ENCODE assay signal across 17 cellular contexts in the genomic region with DNA sequence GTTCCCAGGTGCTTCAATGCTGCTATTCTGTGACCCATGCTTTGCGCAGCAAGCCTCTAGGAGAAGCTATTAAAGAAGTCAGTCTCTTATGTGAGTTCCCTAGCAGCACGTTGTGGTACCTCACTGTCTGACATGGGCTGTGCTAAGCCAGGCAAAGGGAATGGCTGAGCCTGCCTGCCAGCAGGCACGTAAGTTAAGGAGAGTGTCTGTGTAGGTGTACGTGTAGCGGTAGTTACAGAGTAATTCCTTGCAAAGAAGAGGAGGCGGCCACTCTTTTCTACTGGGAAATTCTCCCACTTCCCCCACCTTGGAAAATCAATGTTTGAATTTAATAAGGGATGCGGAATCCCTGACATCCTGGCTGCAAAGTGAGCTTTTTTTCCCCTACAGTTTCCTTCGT.
DNase-seq lines count a peak whose midpoint lies in the region; TF ChIP-seq lines count a peak whose summit lies in the region.
"Had no signal": no experiment of that assay in that cellular context is flagged by ENCODE, and none has a peak within 500 bp of the region (broad histone marks: within the 10 kb centered on the region; RNA-seq: fewer than 3 reads in every experiment).

No MANE protein-coding gene starts in this region.

- no peak overlapping the region for H3K9ac ChIP-seq in parathyroid adenoma
- H3K9ac ChIP-seq: BLaER1 treated with 17β-estradiol and CSF1 and Interleukin-3, amounts not matched to agents 10 nM and 100 nM had no signal

- no peaks in the 10 kb centered on the region for H3K9me3 ChIP-seq in parathyroid adenoma (ENCODE audit: control insufficient read depth, low read length)
- H3K9me3 ChIP-seq: BLaER1 treated with 17β-estradiol and CSF1 and Interleukin-3, amounts not matched to agents 10 nM and 100 nM; Caco-2 had no signal

- H3K27me3 ChIP-seq in parathyroid adenoma (ENCODE audit: control insufficient read depth, insufficient read depth, low read length): no peaks in the 10 kb centered on the region
- H3K27me3 ChIP-seq: BLaER1 treated with 17β-estradiol and CSF1 and Interleukin-3, amounts not matched to agents 10 nM and 100 nM had no signal

- H3K4me3 ChIP-seq in parathyroid adenoma (ENCODE audit: low read depth, low read length): no peak overlapping the region
- H3K4me3 ChIP-seq: BLaER1 treated with 17β-estradiol and CSF1 and Interleukin-3, amounts not matched to agents 10 nM and 100 nM had no signal

- no peak for TF ChIP-seq CTCF in parathyroid adenoma (IDR thresholded peaks at IDR 0.05)

- DNase-seq in NCI-H2227 treated with DMSO at 0.1 percent for 48 hours (lab: John Stamatoyannopoulos, UW) (peak; percentile 57), superior temporal gyrus (ENCODE audit: extremely low spot score) (peak; percentile 5), AG20443 (ENCODE audit: low spot score) (no peak), NCI-H2107 (lab: John Stamatoyannopoulos, UW) (no peak)
- no peak for DNase-seq in activated CD4-positive, alpha-beta T cell treated with anti-CD3 and anti-CD28 coated beads, Interleukin-2, amount 50 U/mL, for 4 hours
- DNase-seq: 8988T; ACHN; AML-193; Caco-2; Calu3; CD4-positive, alpha-beta T cell; CD8-positive, alpha-beta T cell; DMS79 treated with DMSO at 0.1 percent for 48 hours; GF-D8 had no signal

- no peaks in the 10 kb centered on the region for H3K36me3 ChIP-seq in parathyroid adenoma (ENCODE audit: control insufficient read depth, insufficient read depth, low read length)
- H3K36me3 ChIP-seq: BLaER1 treated with 17β-estradiol and CSF1 and Interleukin-3, amounts not matched to agents 10 nM and 100 nM had no signal

- no peak overlapping the region for H3K27ac ChIP-seq in parathyroid adenoma
- H3K27ac ChIP-seq: BLaER1 treated with 17β-estradiol and CSF1 and Interleukin-3, amounts not matched to agents 10 nM and 100 nM; C4-2B had no signal

- H3K79me2 ChIP-seq in parathyroid adenoma: no peaks in the 10 kb centered on the region

- H2AFZ ChIP-seq in parathyroid adenoma: no peak overlapping the region

- peak overlapping the region; percentile 18 for H3K4me2 ChIP-seq in parathyroid adenoma (ENCODE audit: low read length)
- H3K4me2 ChIP-seq: BLaER1 treated with 17β-estradiol and CSF1 and Interleukin-3, amounts not matched to agents 10 nM and 100 nM had no signal

- no peaks in the 10 kb centered on the region for H3K4me1 ChIP-seq in parathyroid adenoma
- H3K4me1 ChIP-seq: BLaER1 treated with 17β-estradiol and CSF1 and Interleukin-3, amounts not matched to agents 10 nM and 100 nM; Caco-2 had no signal

Comparison
In these comparisons a context has a peak if more than half of its experiments do, and no peak if none do; other contexts are left out.
1. DNase-seq: peak in NCI-H2227 treated with DMSO at 0.1 percent for 48 hours (single experiment) and superior temporal gyrus (single experiment); none in AG20443 (single experiment), NCI-H2107 (single experiment) and activated CD4-positive, alpha-beta T cell treated with anti-CD3 and anti-CD28 coated beads, Interleukin-2, amount 50 U/mL, for 4 hours (0 of 2).